Comparison of ENCODE assay signal across 8 cellular contexts in the genomic region with DNA sequence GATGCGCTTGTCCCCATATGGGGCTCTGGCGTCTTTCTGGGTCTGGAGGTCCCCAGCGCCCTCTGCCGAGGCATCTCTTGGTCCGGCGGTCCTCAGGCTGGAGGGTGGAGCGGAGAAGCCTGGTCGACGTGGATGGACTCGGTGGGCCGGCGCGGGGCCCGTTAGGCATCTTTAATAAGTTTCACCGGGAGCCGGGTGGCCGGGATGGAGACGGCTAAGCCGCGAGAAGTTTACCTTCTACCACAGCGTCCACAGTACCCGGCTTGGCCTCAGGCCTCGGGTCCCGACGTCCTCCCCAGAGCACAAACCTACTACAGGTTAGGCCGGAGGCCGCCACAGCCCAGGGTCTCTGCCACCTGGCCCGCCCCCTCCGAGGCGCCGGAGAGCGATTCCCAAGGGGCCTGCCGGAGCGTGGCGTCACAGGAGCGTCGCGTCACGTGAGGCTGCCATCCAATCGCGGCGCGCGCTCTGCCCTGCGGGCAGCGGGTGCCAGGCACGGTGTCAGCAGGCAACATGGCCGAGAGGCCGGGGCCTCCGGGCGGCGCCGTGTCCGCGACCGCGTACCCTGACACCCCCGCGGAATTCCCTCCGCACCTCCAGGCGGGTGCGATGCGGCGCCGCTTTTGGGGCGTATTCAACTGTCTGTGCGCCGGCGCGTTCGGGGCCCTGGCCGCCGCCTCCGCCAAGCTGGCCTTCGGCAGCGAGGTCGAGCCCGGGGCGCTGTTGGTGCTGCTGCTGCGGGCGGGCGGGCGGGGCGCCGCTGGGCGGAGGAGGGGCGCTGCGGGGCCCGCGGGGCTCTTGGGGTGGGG. TPM values are rescaled to one million over a fixed set of nuclear protein-coding genes. Genes with fewer than 3 reads are reported as not detected.
DNase-seq lines count a peak whose midpoint lies in the region; ATAC-seq and TF ChIP-seq lines count a peak whose summit lies in the region.

A gene (plus strand): TSS at position 501 of the 809 bp plus-strand sequence. CDS start 13 bp downstream, at position 514.

- H3K27ac Mint-ChIP-seq in type B pancreatic cell, result peak within 1 kb of the TSS; percentile 94

- H3K27me3 ChIP-seq in adrenal gland, result no peaks in the 10 kb centered on the region
- H3K27me3 ChIP-seq in heart left ventricle, result no peaks in the 10 kb centered on the region

- no peaks in the 10 kb centered on the region for H3K9me3 Mint-ChIP-seq in type B pancreatic cell

- DNase-seq in GM10248 (ENCODE audit: extremely low spot score) (peak; percentile 97), NAMALWA (ENCODE audit: low spot score) (peak; percentile 86), T follicular helper cell (ENCODE audit: low read depth) (peak; percentile 76), adrenal gland (peak; percentile 86 to 94 (median 89)), heart left ventricle (peak; percentile 90 to 96 (median 94)), posterior cingulate gyrus (peak; percentile 84 to 99 (median 93)), type B pancreatic cell (ENCODE audit: extremely low spot score, unreplicated experiment) (peak; percentile 94)

- intact Hi-C loops in adrenal gland (cut with DNase I), result loop anchor here in 1 of 2 donors (5.0 to 10.0 kb wide), 2 partner anchors 97 to 131 kb away; a partner anchor contains a TSS
- intact Hi-C loops in heart left ventricle (cut with DNase I), result loop anchor here in 8 of 10 donors (1.0 to 10.0 kb wide), 4 partner anchors 97 to 149 kb away; a partner anchor contains a TSS
- intact Hi-C loops in posterior cingulate gyrus (cut with DNase I), result loop anchor here (2.0 to 10.0 kb wide), 3 partner anchors 99 to 527 kb away; a partner anchor contains a TSS

- TF ChIP-seq POLR2A in adrenal gland (IDR thresholded peaks at IDR 0.05) (peak; percentile 70 to 74), heart left ventricle (IDR thresholded peaks at IDR 0.05) (peak in 1 of 2 donors; percentile 81)

- no peaks in the 10 kb centered on the region for H3K9me3 ChIP-seq in HEK293 (ENCODE audit: control insufficient read depth, insufficient read depth, low read depth, low read length)
- no peaks in the 10 kb centered on the region for H3K9me3 ChIP-seq in adrenal gland (replicated peaks in 1 of 3)
- peaks cover 0 to 7% (median 0%) of the 10 kb centered on the region in 12 donors for H3K9me3 ChIP-seq in heart left ventricle

- CTCF ChIA-PET in GM10248 (lab: Yijun Ruan, JAX), result no interaction called here
- CTCF ChIA-PET in HEK293 (lab: Yijun Ruan, JAX), result interaction anchor here (0.6 kb wide), 1 partner anchor 204 kb away, joined by 3 read pairs; no protein-coding TSS in a partner anchor

- H3K4me3 Mint-ChIP-seq in type B pancreatic cell, result peak within 1 kb of the TSS; percentile 92

- peaks cover 0 to 20% of the 10 kb centered on the region in 2 experiments; a peak in 1 of 3 replicates for H3K36me3 ChIP-seq in HEK293 (ENCODE audit: control insufficient read depth in 2 of 2, insufficient read depth in 1 of 2, low read length in 2 of 2)
- no peaks in the 10 kb centered on the region for H3K36me3 ChIP-seq in adrenal gland (replicated peaks in 1 of 2)
- no peaks in the 10 kb centered on the region for H3K36me3 ChIP-seq in heart left ventricle

- POLR2A ChIA-PET in GM10248 (lab: Yijun Ruan, JAX) (no interaction called here), HEK293 (lab: Yijun Ruan, JAX) (interaction anchor here (0.6 kb wide), 1 partner anchor 73 kb away, joined by 5 read pairs; no protein-coding TSS in a partner anchor)

- peaks cover 4% of the 10 kb centered on the region for H3K36me3 Mint-ChIP-seq in type B pancreatic cell

- no peaks in the 10 kb centered on the region for H3K4me1 ChIP-seq in HEK293 (ENCODE audit: control insufficient read depth, insufficient read depth, low read length)
- H3K4me1 ChIP-seq in adrenal gland (replicated peaks in 1 of 2), result peaks cover 0 to 11% of the 10 kb centered on the region in 2 donors
- H3K4me1 ChIP-seq in heart left ventricle, result peaks cover 0 to 20% (median 8%) of the 10 kb centered on the region in 12 donors

- peaks cover 7% of the 10 kb centered on the region for H3K4me1 Mint-ChIP-seq in type B pancreatic cell (ENCODE audit: unreplicated experiment)

- H3K27me3 Mint-ChIP-seq in type B pancreatic cell, result no peaks in the 10 kb centered on the region

- 1 to 6% (median 2%) methylated on average over 33 to 90 of the region's 90 CpGs for WGBS in adrenal gland, 4 donors
- 0 to 3% (median 1%) methylated on average over 32 to 90 of the region's 90 CpGs for WGBS in heart left ventricle, 4 donors

- peak within 1 kb of the TSS; percentile 42 for H3K4me3 ChIP-seq in HEK293 (ENCODE audit: low read depth, low read length)
- H3K4me3 ChIP-seq in adrenal gland, result peak within 1 kb of the TSS; percentile 21 to 98 (median 52)
- peak within 1 kb of the TSS; percentile 20 to 84 (median 70) for H3K4me3 ChIP-seq in heart left ventricle

- TF ChIP-seq CTCF in GM10248 (IDR thresholded peaks at IDR 0.05; ENCODE audit: control extremely low read depth, extremely low read depth, low read depth, missing control alignments), result peak; percentile 18
- TF ChIP-seq CTCF in HEK293 (tag by site-specific recombination; IDR thresholded peaks at IDR 0.05), result no peak
- peak in 2 of 6 experiments; percentile 7 to 26 for TF ChIP-seq CTCF in adrenal gland (IDR thresholded peaks at IDR 0.05)
- TF ChIP-seq CTCF in heart left ventricle (IDR thresholded peaks at IDR 0.05), result peak; percentile 5 to 51 (median 28)
- no peak for TF ChIP-seq CTCF in type B pancreatic cell (conservative IDR thresholded peaks at IDR 0.05)

- peak; percentile 96 to 99 (median 99) for ATAC-seq in heart left ventricle

- peak within 1 kb of the TSS; percentile 27; the same call in 1 of the 2 replicates for H3K27ac ChIP-seq in HEK293 (ENCODE audit: extremely low read depth, low read depth, low read length)
- H3K27ac ChIP-seq in adrenal gland, result peak within 1 kb of the TSS in 4 of 5 donors; percentile 76 to 98 (median 84)
- peak within 1 kb of the TSS; percentile 57 to 96 (median 89) for H3K27ac ChIP-seq in heart left ventricle

TF ChIP-seq in HEK293, 187 proteins besides CTCF, POLR2A, EP300 and RAD21 (continues in another document):
- TF ChIP-seq, protein P1, sequence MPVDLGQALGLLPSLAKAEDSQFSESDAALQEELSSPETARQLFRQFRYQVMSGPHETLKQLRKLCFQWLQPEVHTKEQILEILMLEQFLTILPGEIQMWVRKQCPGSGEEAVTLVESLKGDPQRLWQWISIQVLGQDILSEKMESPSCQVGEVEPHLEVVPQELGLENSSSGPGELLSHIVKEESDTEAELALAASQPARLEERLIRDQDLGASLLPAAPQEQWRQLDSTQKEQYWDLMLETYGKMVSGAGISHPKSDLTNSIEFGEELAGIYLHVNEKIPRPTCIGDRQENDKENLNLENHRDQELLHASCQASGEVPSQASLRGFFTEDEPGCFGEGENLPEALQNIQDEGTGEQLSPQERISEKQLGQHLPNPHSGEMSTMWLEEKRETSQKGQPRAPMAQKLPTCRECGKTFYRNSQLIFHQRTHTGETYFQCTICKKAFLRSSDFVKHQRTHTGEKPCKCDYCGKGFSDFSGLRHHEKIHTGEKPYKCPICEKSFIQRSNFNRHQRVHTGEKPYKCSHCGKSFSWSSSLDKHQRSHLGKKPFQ (tag by site-specific recombination; IDR thresholded peaks at IDR 0.05), result no peak
- TF ChIP-seq, protein P2, sequence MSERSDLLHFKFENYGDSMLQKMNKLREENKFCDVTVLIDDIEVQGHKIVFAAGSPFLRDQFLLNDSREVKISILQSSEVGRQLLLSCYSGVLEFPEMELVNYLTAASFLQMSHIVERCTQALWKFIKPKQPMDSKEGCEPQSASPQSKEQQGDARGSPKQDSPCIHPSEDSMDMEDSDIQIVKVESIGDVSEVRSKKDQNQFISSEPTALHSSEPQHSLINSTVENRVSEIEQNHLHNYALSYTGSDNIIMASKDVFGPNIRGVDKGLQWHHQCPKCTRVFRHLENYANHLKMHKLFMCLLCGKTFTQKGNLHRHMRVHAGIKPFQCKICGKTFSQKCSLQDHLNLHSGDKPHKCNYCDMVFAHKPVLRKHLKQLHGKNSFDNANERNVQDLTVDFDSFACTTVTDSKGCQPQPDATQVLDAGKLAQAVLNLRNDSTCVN (tag by site-specific recombination; optimal IDR thresholded peaks at IDR 0.05), result peak; percentile 93
- TF ChIP-seq ZNF112 (tag by site-specific recombination; IDR thresholded peaks at IDR 0.05), result no peak
- TF ChIP-seq ZNF37A (tag by site-specific recombination; IDR thresholded peaks at IDR 0.05), result no peak
- TF ChIP-seq ZNF660 (tag by site-specific recombination; IDR thresholded peaks at IDR 0.05), result 0 out of 2 replicates have a peak, but pooled peaks have one; percentile 10
- TF ChIP-seq ZEB2 (tag by site-specific recombination; IDR thresholded peaks at IDR 0.05), result peak; percentile 77
- TF ChIP-seq, protein P3, sequence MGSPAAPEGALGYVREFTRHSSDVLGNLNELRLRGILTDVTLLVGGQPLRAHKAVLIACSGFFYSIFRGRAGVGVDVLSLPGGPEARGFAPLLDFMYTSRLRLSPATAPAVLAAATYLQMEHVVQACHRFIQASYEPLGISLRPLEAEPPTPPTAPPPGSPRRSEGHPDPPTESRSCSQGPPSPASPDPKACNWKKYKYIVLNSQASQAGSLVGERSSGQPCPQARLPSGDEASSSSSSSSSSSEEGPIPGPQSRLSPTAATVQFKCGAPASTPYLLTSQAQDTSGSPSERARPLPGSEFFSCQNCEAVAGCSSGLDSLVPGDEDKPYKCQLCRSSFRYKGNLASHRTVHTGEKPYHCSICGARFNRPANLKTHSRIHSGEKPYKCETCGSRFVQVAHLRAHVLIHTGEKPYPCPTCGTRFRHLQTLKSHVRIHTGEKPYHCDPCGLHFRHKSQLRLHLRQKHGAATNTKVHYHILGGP (tag by site-specific recombination; IDR thresholded peaks at IDR 0.05), result no peak
- peak; percentile 67 for TF ChIP-seq ZBTB17 (tag by site-specific recombination; IDR thresholded peaks at IDR 0.05)
- peak; percentile 90 for TF ChIP-seq ZNF121 (tag by site-specific recombination; IDR thresholded peaks at IDR 0.05)
- TF ChIP-seq GLIS1 (tag by site-specific recombination; IDR thresholded peaks at IDR 0.05), result peak; percentile 25; the same call in 1 of the 2 replicates
- 0 out of 2 replicates have a peak, but pooled peaks have one; percentile 51 for TF ChIP-seq YY2 (tag by site-specific recombination; IDR thresholded peaks at IDR 0.05)
- peak; percentile 72 for TF ChIP-seq ZNF335 (tag by site-specific recombination; conservative IDR thresholded peaks at IDR 0.05)
- no peak for TF ChIP-seq ZNF792 (tag by site-specific recombination; IDR thresholded peaks at IDR 0.05)

RNA-seq across cellular contexts. Expression of the gene that starts here (rescaled TPM):
- 10 to 100 TPM in 7 of 8 donors, 1 to 10 TPM in 1; 7.5 to 41.7 (median 26.8) TPM for total RNA-seq in adrenal gland
- 10 to 100 TPM; 13.0 to 38.6 (median 33.8) TPM for polyA plus RNA-seq in adrenal gland
- total RNA-seq in heart left ventricle, result 10 to 100 TPM in 5 of 9 donors, 1 to 10 TPM in 4; 7.3 to 13.0 (median 10.6) TPM
- polyA plus RNA-seq in heart left ventricle, result 10 to 100 TPM in 1 of 2 donors, 1 to 10 TPM in 1; 9.4 to 14.1 TPM
- total RNA-seq in type B pancreatic cell (ENCODE audit: low replicate concordance), result 10.3 and 16.1 TPM in 2 replicates

Comparison
In these comparisons a context has a peak if more than half of its experiments do, and no peak if none do; other contexts are left out.
1. Peak in every context shown above with its lines: DNase-seq, ATAC-seq, H3K4me3 ChIP-seq and H3K27ac ChIP-seq.
2. CTCF ChIP-seq: peak in GM10248 (single experiment) and heart left ventricle (12 of 12); none in HEK293 (single experiment) and type B pancreatic cell (single experiment).
3. H3K27ac ChIP-seq: peak in every context shown above with its lines; median percentile 89 in heart left ventricle; 84 in adrenal gland; 27 in HEK293.